In the genomic region with DNA sequence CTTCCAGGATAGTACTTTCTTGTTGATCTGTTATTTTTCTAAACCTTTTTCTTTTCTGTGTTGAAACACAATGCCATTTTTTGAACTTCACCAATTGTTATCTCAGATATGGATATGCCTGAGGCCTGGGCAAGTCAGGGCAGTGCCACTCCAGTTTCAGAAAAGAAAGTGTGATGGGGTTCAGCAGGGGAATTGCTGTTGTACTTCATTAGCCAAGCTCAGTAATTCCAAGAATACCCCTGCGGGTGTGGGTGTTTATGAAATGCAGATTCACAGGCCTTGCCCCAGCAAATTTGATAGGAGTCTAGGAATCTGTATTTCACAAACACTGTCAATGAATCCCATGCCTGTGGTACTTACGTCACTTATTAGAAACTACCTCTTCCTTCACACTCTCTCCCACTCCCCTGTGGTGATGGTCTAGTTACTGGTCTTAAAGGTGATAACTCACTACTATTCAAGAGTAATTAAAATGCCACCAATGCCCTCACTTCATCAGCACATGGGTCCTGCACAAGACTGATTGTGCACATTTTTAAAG, we compare ENCODE assay signal across 18 cellular contexts.
DNase-seq lines count a peak whose midpoint lies in the region; FAIRE-seq and TF ChIP-seq lines count a peak whose summit lies in the region.
"Had no signal": no experiment of that assay in that cellular context is flagged by ENCODE, and none has a peak within 500 bp of the region (broad histone marks: within the 10 kb centered on the region; RNA-seq: fewer than 3 reads in every experiment).

No MANE protein-coding gene starts in this region.

- intact Hi-C loops in Caco-2 (cut with micrococcal nuclease; ENCODE audit: unreplicated experiment) (no loop called here), posterior vena cava (cut with DNase I) (no loop called here)

- H3K4me1 Mint-ChIP-seq in Caco-2 (ENCODE audit: low read depth, unreplicated experiment) (peaks cover 21% of the 10 kb centered on the region), brain (peaks cover 91% of the 10 kb centered on the region), mesothelial cell of epicardium (peaks cover 88% of the 10 kb centered on the region)

- no peak overlapping the region for H3K4me3 Mint-ChIP-seq in Caco-2 (ENCODE audit: unreplicated experiment)
- no peak overlapping the region for H3K4me3 Mint-ChIP-seq in brain
- no peak overlapping the region for H3K4me3 Mint-ChIP-seq in mesothelial cell of epicardium

- 94% methylated on average over 2 of the region's 2 CpGs for WGBS in smooth muscle cell (ENCODE audit: low lambda C conversion rate)

- H3K36me3 Mint-ChIP-seq in Caco-2 (ENCODE audit: insufficient read depth, unreplicated experiment), result no peaks in the 10 kb centered on the region
- no peaks in the 10 kb centered on the region for H3K36me3 Mint-ChIP-seq in brain
- no peaks in the 10 kb centered on the region for H3K36me3 Mint-ChIP-seq in mesothelial cell of epicardium
- H3K36me3 Mint-ChIP-seq: CD14-positive monocyte had no signal

- H3K9me2 ChIP-seq in MM.1S (replicated peaks; ENCODE audit: insufficient read depth, low read length), result no peaks in the 10 kb centered on the region

- H3K9me3 Mint-ChIP-seq in Caco-2 (ENCODE audit: unreplicated experiment) (no peaks in the 10 kb centered on the region), brain (no peaks in the 10 kb centered on the region), mesothelial cell of epicardium (no peaks in the 10 kb centered on the region)

- POLR2A ChIA-PET in Caco-2 (lab: Charles Lee), result no interaction called here

- DNase-seq in Caco-2 (no peak), mesothelial cell of epicardium (ENCODE audit: low spot score in 2 of 2, unreplicated experiment in 2 of 2) (no peak), smooth muscle cell (lab: John Stamatoyannopoulos, UW; ENCODE audit: unreplicated experiment) (no peak), posterior vena cava (ENCODE audit: low spot score) (no peak), MM.1S (no peak), GM19239 (ENCODE audit: insufficient read length, low spot score) (no peak)
- DNase-seq: NCI-H1048, NCI-H1694, NCI-H2107, NCI-H446, NCI-H748 treated with DMSO at 0.1 percent for 48 hours, PC-3 had no signal

- TF ChIP-seq CTCF in Caco-2 (IDR thresholded peaks at IDR 0.05; ENCODE audit: insufficient read depth in 1 of 2, low read depth in 1 of 2, low read length in 1 of 2, severe bottlenecking in 1 of 2, unreplicated experiment in 1 of 2) (no peak), brain (conservative IDR thresholded peaks at IDR 0.05) (no peak), mesothelial cell of epicardium (IDR thresholded peaks at IDR 0.05; ENCODE audit: unreplicated experiment) (no peak), smooth muscle cell (IDR thresholded peaks at IDR 0.05; ENCODE audit: borderline replicate concordance, insufficient read depth, poor library complexity, severe bottlenecking) (no peak), MM.1S (IDR thresholded peaks at IDR 0.05; ENCODE audit: low read length) (no peak)

- no peaks in the 10 kb centered on the region for H4K20me1 ChIP-seq in smooth muscle cell (ENCODE audit: low read depth)
- H4K20me1 ChIP-seq in MM.1S (ENCODE audit: insufficient read depth, low read length), result no peaks in the 10 kb centered on the region

- no peak for FAIRE-seq in GM19239 (lab: Jason Lieb, UNC)
- FAIRE-seq: GM12878, GM18507, HTR-8/SVneo had no signal

- peak overlapping the region; percentile 71 for H3K27ac Mint-ChIP-seq in Caco-2 (ENCODE audit: unreplicated experiment)
- peak overlapping the region in 4 of 5 experiments; percentile 10 to 77 (median 64) for H3K27ac Mint-ChIP-seq in brain
- peak overlapping the region; percentile 96 for H3K27ac Mint-ChIP-seq in mesothelial cell of epicardium
- H3K27ac Mint-ChIP-seq: CD14-positive monocyte had no signal

- CTCF ChIA-PET in Caco-2 (lab: Charles Lee), result no interaction called here

- H2AFZ ChIP-seq in smooth muscle cell (ENCODE audit: low read depth) (no peak overlapping the region), MM.1S (ENCODE audit: low read length) (no peak overlapping the region)

- no peaks in the 10 kb centered on the region for H3K27me3 ChIP-seq in Caco-2 (replicated peaks; ENCODE audit: control insufficient read depth, insufficient read depth, low read length)
- no peaks in the 10 kb centered on the region for H3K27me3 ChIP-seq in smooth muscle cell (ENCODE audit: low read depth)
- no peaks in the 10 kb centered on the region for H3K27me3 ChIP-seq in MM.1S (replicated peaks; ENCODE audit: insufficient read depth, low read length)

- H3K9me3 ChIP-seq in Caco-2, result no peaks in the 10 kb centered on the region
- no peaks in the 10 kb centered on the region for H3K9me3 ChIP-seq in smooth muscle cell (replicated peaks; ENCODE audit: low read depth)
- no peaks in the 10 kb centered on the region for H3K9me3 ChIP-seq in MM.1S (replicated peaks; ENCODE audit: insufficient read depth, low read length)
- H3K9me3 ChIP-seq: HAP-1 had no signal

- peak overlapping the region; percentile 33 for H3K27ac ChIP-seq in smooth muscle cell (ENCODE audit: low read depth)
- no peak overlapping the region for H3K27ac ChIP-seq in MM.1S (ENCODE audit: low read length)

- no peaks in the 10 kb centered on the region for H3K36me3 ChIP-seq in Caco-2 (ENCODE audit: control insufficient read depth, insufficient read depth, low read length)
- no peaks in the 10 kb centered on the region for H3K36me3 ChIP-seq in smooth muscle cell (ENCODE audit: low read depth)
- H3K36me3 ChIP-seq in MM.1S (replicated peaks; ENCODE audit: insufficient read depth, low read length), result no peaks in the 10 kb centered on the region
- H3K36me3 ChIP-seq: HAP-1 had no signal

- H3K4me2 ChIP-seq in smooth muscle cell (no peak overlapping the region), MM.1S (ENCODE audit: low read depth, low read length) (no peak overlapping the region)

- BruUV-seq in Caco-2 (replicated peaks; lab: Mats Ljungman, UMichigan), result no TSS peak

- H3K4me3 ChIP-seq in Caco-2 (ENCODE audit: low read depth, low read length), result no peak overlapping the region
- no peak overlapping the region for H3K4me3 ChIP-seq in smooth muscle cell
- no peak overlapping the region for H3K4me3 ChIP-seq in MM.1S (ENCODE audit: low read length)
- H3K4me3 ChIP-seq: GM12878, HAP-1 had no signal

- H3K27me3 Mint-ChIP-seq in Caco-2 (ENCODE audit: insufficient read depth, unreplicated experiment), result no peaks in the 10 kb centered on the region
- no peaks in the 10 kb centered on the region for H3K27me3 Mint-ChIP-seq in brain
- H3K27me3 Mint-ChIP-seq in mesothelial cell of epicardium (ENCODE audit: low read depth), result no peaks in the 10 kb centered on the region

- H3K9ac ChIP-seq in smooth muscle cell (ENCODE audit: low read depth), result no peak overlapping the region
- no peak overlapping the region for H3K9ac ChIP-seq in MM.1S (ENCODE audit: low read length)

- H3K4me1 ChIP-seq in Caco-2 (peaks cover 15% of the 10 kb centered on the region), smooth muscle cell (ENCODE audit: low read depth) (peaks cover 6% of the 10 kb centered on the region), MM.1S (ENCODE audit: low read length) (no peaks in the 10 kb centered on the region)
- H3K4me1 ChIP-seq: HAP-1 had no signal

- peaks cover 36% of the 10 kb centered on the region for H3K79me2 ChIP-seq in smooth muscle cell (ENCODE audit: low read depth)
- H3K79me2 ChIP-seq in MM.1S (ENCODE audit: low read length), result no peaks in the 10 kb centered on the region

- H3F3A ChIP-seq in smooth muscle cell (ENCODE audit: low read depth), result peaks cover 7% of the 10 kb centered on the region
- no peaks in the 10 kb centered on the region for H3F3A ChIP-seq in MM.1S (ENCODE audit: insufficient read depth, low read length)
